ENCODE assay signal across 8 cellular contexts in genomic region chr1:232950197-232950918, GRCh38. TPM values are rescaled to one million over a fixed set of nuclear protein-coding genes. Genes with fewer than 3 reads are reported as not detected.
A peak's percentile ranks its signal among the peaks of the same experiment; 100 is the strongest.
DNase-seq lines count a peak whose midpoint lies in the region; ATAC-seq and TF ChIP-seq lines count a peak whose summit lies in the region.

Gene NTPCR, plus strand, starts transcription at chr1:232950611. Its CDS starts 100 bp downstream, at chr1:232950711.

- TF ChIP-seq CTCF in C4-2B (conservative IDR thresholded peaks at IDR 0.05) (no peak), dorsolateral prefrontal cortex (IDR thresholded peaks at IDR 0.05 in 54 of 56, conservative IDR thresholded peaks at IDR 0.05 in 2 of 56; ENCODE audit: low read depth in 1 of 56, partially characterized antibody in 56 of 56) (peak in 49 of 56 donors; percentile 4 to 66 (median 41)), right lobe of liver (IDR thresholded peaks at IDR 0.05) (peak; percentile 7 to 18 (median 15))

- peak; percentile 40 for TF ChIP-seq POLR2A in right lobe of liver (IDR thresholded peaks at IDR 0.05)

- ATAC-seq in GM19372 (IDR thresholded peaks at IDR 0.05; ENCODE audit: low read depth, unreplicated experiment) (peak; percentile 80), HG03558 (IDR thresholded peaks at IDR 0.05; ENCODE audit: extremely low read depth, unreplicated experiment) (peak; percentile 63), right lobe of liver (peak; percentile 91 to 96 (median 96))

- H3K27ac ChIP-seq in C4-2B = peak within 1 kb of the TSS; percentile 77
- H3K27ac ChIP-seq in dorsolateral prefrontal cortex = peak within 1 kb of the TSS in 56 of 59 donors; percentile 29 to 94 (median 86)
- H3K27ac ChIP-seq in right lobe of liver = peak within 1 kb of the TSS; percentile 53 to 60 (median 60)

- H3K4me3 ChIP-seq in dorsolateral prefrontal cortex (peak within 1 kb of the TSS; percentile 71 to 100 (median 94)), right lobe of liver (peak within 1 kb of the TSS; percentile 81 to 84 (median 82))

- no peaks in the 10 kb centered on the region for H3K36me3 ChIP-seq in right lobe of liver

- 1% methylated on average over 17 of the region's 47 CpGs for WGBS in right lobe of liver (ENCODE audit: insufficient coverage, low coverage, low lambda C conversion rate, missing lambda C conversion rate)

- intact Hi-C loops in dorsolateral prefrontal cortex (cut with DNase I) (loop anchor here (2.0 to 10.0 kb wide), 3 partner anchors 146 to 320 kb away; partner anchors contain the start of genes SIPA1L2 (in 2 of the 2) and MAP10 (in 1 of the 2)), right lobe of liver (cut with DNase I) (no loop called here)

- peak; percentile 98 for DNase-seq in NCI-H82 (lab: John Stamatoyannopoulos, UW)
- peak; percentile 95 to 96 for DNase-seq in activated CD4-positive, alpha-beta T cell treated with anti-CD3 and anti-CD28 coated beads, Interleukin-2, amount 50 U/mL, for 48 hours
- DNase-seq in dorsolateral prefrontal cortex = peak; percentile 79 to 95 (median 88)
- DNase-seq in right lobe of liver = peak; percentile 94 to 95 (median 95)
- DNase-seq in stimulated activated CD4-positive, alpha-beta T cell treated with anti-CD3 and anti-CD28 coated beads, Interleukin-4, amount 100 ng/mL, for 4 hours = peak; percentile 93 to 98

- H3K27me3 ChIP-seq in dorsolateral prefrontal cortex (no peaks in the 10 kb centered on the region), right lobe of liver (no peaks in the 10 kb centered on the region)

- H3K9me3 ChIP-seq in right lobe of liver = no peaks in the 10 kb centered on the region

- peaks cover 0 to 4% (median 2%) of the 10 kb centered on the region in 4 donors for H3K4me1 ChIP-seq in right lobe of liver

RNA-seq across cellular contexts. Expression of gene NTPCR, which starts in this region (rescaled TPM):
- total RNA-seq in dorsolateral prefrontal cortex (10 to 100 TPM; 39.5 to 83.5 (median 61.4) TPM), right lobe of liver (10 to 100 TPM; 15.9 to 28.2 (median 19.7) TPM)

Comparison
In these comparisons a context has a peak if more than half of its experiments do, and no peak if none do; other contexts are left out.
1. Peak in every context shown above with its lines: DNase-seq, ATAC-seq, H3K4me3 ChIP-seq and H3K27ac ChIP-seq.
2. intact Hi-C loops: an anchor here in dorsolateral prefrontal cortex (2.0 to 10.0 kb wide); none called in right lobe of liver.